1 cellular context compared by ENCODE assay signal in the genomic region with DNA sequence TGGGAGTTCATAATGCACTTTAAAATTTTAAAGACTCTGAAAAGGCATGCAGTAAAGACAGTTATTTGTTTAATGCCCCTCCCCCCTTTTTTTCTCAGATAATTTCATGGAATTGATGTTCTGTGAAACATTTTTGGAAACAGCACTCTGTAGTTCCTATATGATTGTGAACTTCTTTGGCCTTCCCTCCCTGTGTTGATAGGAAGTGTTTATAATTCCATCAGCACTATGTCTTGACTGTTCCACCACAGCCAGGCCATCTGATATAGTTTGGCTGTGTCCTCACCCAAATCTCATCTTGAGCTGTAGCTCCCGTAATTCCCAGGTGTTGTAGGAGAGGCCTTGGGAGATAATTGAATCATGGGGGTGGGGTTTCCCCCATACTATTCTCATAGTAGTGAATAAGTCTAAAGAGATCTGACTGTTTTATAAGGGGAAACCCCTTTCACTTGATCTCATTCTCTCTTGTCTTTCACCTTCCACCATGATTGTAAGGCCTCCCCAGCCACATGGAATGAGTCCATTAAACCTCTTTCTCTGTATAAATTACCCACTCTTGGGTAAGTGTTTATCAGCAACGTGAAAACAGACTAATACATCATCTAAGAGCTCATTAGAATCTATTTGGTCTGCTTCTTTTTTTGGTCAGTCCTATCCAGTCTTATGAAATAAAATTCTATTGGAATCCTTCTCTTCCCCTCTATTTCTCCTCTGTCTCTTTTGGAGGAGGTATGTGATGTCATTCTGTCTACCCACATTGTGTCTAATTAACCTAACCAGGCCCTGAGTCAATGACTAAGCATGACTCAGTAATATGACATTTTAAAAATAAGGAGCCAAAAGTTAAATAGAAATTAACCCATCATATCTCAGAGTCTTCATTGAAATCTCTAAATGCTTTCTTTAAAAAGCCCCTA.
TF ChIP-seq lines count a peak whose summit lies in the region.

No MANE protein-coding gene starts in this region.

TF ChIP-seq in HEK293, 187 proteins besides CTCF, POLR2A, EP300 and RAD21 (continued from another document):
- TF ChIP-seq ZNF366 (tag by site-specific recombination; conservative IDR thresholded peaks at IDR 0.05) (peak; percentile 52; the same call in 1 of the 2 replicates), ZNF169 (tag by site-specific recombination; IDR thresholded peaks at IDR 0.05) (no peak), ZNF311 (tag by site-specific recombination; IDR thresholded peaks at IDR 0.05; ENCODE audit: borderline replicate concordance) (no peak), ZNF16 (tag by site-specific recombination; IDR thresholded peaks at IDR 0.05; ENCODE audit: low read depth) (no peak), PRDM1 (tag by site-specific recombination; IDR thresholded peaks at IDR 0.05) (peak; percentile 54), ZNF530 (tag by site-specific recombination; IDR thresholded peaks at IDR 0.05; ENCODE audit: low read depth) (no peak), ZNF488 (tag by site-specific recombination; IDR thresholded peaks at IDR 0.05) (no peak), ZBTB21 (tag by site-specific recombination; IDR thresholded peaks at IDR 0.05) (peak; percentile 78), ZBTB17 (tag by site-specific recombination; IDR thresholded peaks at IDR 0.05) (no peak), EGR2 (tag by site-specific recombination; IDR thresholded peaks at IDR 0.05; ENCODE audit: low read depth) (0 out of 2 replicates have a peak, but pooled peaks have one; percentile 26), ZNF660 (tag by site-specific recombination; IDR thresholded peaks at IDR 0.05) (peak; percentile 75; the same call in 1 of the 2 replicates), ZNF558 (tag by site-specific recombination; IDR thresholded peaks at IDR 0.05) (0 out of 2 replicates have a peak, but pooled peaks have one; percentile 19), ZNF677 (tag by site-specific recombination; IDR thresholded peaks at IDR 0.05) (no peak), ZNF518A (tag by site-specific recombination; conservative IDR thresholded peaks at IDR 0.05; ENCODE audit: low read depth) (peak; percentile 44; the same call in 1 of the 2 replicates), ZNF398 (tag by site-specific recombination; IDR thresholded peaks at IDR 0.05) (peak; percentile 50), ZSCAN30 (tag by site-specific recombination; IDR thresholded peaks at IDR 0.05) (no peak), HIC1 (tag by site-specific recombination; IDR thresholded peaks at IDR 0.05) (0 out of 2 replicates have a peak, but pooled peaks have one; percentile 31), ZNF132 (tag by site-specific recombination; IDR thresholded peaks at IDR 0.05; ENCODE audit: borderline replicate concordance) (no peak), IKZF3 (tag by site-specific recombination; IDR thresholded peaks at IDR 0.05) (no peak), ZNF629 (tag by site-specific recombination; IDR thresholded peaks at IDR 0.05) (peak; percentile 73), ZNF610 (tag by site-specific recombination; IDR thresholded peaks at IDR 0.05; ENCODE audit: borderline replicate concordance) (no peak), ATF2 (tag by site-specific recombination; IDR thresholded peaks at IDR 0.05; ENCODE audit: low read depth) (peak; percentile 55), ZNF37A (tag by site-specific recombination; IDR thresholded peaks at IDR 0.05) (no peak), ZNF791 (tag by site-specific recombination; IDR thresholded peaks at IDR 0.05) (no peak), ZNF184 (tag by site-specific recombination; IDR thresholded peaks at IDR 0.05) (peak; percentile 89), ZFHX2 (tag by site-specific recombination; conservative IDR thresholded peaks at IDR 0.05) (peak; percentile 58), ZBTB10 (tag by site-specific recombination; IDR thresholded peaks at IDR 0.05) (no peak), ZNF140 (tag by site-specific recombination; IDR thresholded peaks at IDR 0.05) (no peak)
- TF ChIP-seq, protein P1, sequence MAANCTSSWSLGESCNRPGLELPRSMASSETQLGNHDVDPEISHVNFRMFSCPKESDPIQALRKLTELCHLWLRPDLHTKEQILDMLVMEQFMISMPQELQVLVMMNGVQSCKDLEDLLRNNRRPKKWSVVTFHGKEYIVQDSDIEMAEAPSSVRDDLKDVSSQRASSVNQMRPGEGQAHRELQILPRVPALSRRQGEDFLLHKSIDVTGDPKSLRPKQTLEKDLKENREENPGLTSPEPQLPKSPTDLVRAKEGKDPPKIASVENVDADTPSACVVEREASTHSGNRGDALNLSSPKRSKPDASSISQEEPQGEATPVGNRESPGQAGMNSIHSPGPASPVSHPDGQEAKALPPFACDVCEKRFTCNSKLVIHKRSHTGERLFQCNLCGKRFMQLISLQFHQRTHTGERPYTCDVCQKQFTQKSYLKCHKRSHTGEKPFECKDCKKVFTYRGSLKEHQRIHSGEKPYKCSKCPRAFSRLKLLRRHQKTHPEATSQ (tag by site-specific recombination; IDR thresholded peaks at IDR 0.05), result no peak
- TF ChIP-seq, protein P2, sequence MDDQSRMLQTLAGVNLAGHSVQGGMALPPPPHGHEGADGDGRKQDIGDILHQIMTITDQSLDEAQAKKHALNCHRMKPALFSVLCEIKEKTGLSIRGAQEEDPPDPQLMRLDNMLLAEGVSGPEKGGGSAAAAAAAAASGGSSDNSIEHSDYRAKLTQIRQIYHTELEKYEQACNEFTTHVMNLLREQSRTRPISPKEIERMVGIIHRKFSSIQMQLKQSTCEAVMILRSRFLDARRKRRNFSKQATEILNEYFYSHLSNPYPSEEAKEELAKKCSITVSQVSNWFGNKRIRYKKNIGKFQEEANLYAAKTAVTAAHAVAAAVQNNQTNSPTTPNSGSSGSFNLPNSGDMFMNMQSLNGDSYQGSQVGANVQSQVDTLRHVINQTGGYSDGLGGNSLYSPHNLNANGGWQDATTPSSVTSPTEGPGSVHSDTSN (CRISPR knock-in tag; IDR thresholded peaks at IDR 0.05), result no peak
TF ChIP-seq in HEK293: peak in this region for 16.
